ENCODE assay signal across 19 cellular contexts in genomic region chr7:132441935-132442334, GRCh38.
"Had no signal": no experiment of that assay in that cellular context is flagged by ENCODE, and none has a peak within 500 bp of the region (broad histone marks: within the 10 kb centered on the region; RNA-seq: fewer than 3 reads in every experiment).

No MANE protein-coding gene starts in this region.

- H3K27me3 ChIP-seq: neutrophil, ovary, right lobe of liver, thyroid gland had no signal

- DNase-seq: activated CD8-positive, alpha-beta memory T cell treated with anti-CD3 and anti-CD28 coated beads, Interleukin-2, amount 50 U/mL, for 48 hours; activated naive CD4-positive, alpha-beta T cell treated with Interleukin-2 at 50 U/mL for 16 hours; activated naive CD8-positive, alpha-beta T cell treated with anti-CD3 and anti-CD28 coated beads for 36 hours; activated T-cell treated with anti-CD3 and anti-CD28 coated beads, Interleukin-2, amount 50 U/mL, for 48 hours; amygdala; cortex of kidney; left lung; mammary epithelial cell; naive thymus-derived CD8-positive, alpha-beta T cell; ovary; right lobe of liver; stimulated activated CD4-positive, alpha-beta T cell treated with anti-CD3 and anti-CD28 coated beads, Interleukin-1b, Interleukin-23, amount 100 ng/mL, for 48 hours; substantia nigra; thyroid gland had no signal

- H3K4me1 ChIP-seq: left lung, right lobe of liver had no signal

- H3K9me3 ChIP-seq: left lung, neutrophil, ovary, right lobe of liver, thyroid gland had no signal

- H3K9me3 Mint-ChIP-seq: activated naive CD8-positive, alpha-beta T cell treated with anti-CD3 and anti-CD28 coated beads for 36 hours; mesothelial cell of epicardium; naive thymus-derived CD8-positive, alpha-beta T cell; stimulated activated naive CD8-positive, alpha-beta T cell treated with anti-CD3 and anti-CD28 coated beads, Interleukin-15, Interleukin-2, amounts not matched to agents 100 ng/mL and 50 ng/mL, for 24 hours had no signal

- H3K27ac ChIP-seq: epithelial cell of prostate, left lung, neutrophil, ovary, right lobe of liver, skin epidermis, thyroid gland had no signal

- H3K4me3 ChIP-seq: left lung, ovary, right lobe of liver, skin epidermis, thyroid gland had no signal

- H3K36me3 Mint-ChIP-seq: activated naive CD8-positive, alpha-beta T cell treated with anti-CD3 and anti-CD28 coated beads for 36 hours; mesothelial cell of epicardium; naive thymus-derived CD8-positive, alpha-beta T cell had no signal

- H3K27ac Mint-ChIP-seq: activated naive CD8-positive, alpha-beta T cell treated with anti-CD3 and anti-CD28 coated beads for 36 hours; mesothelial cell of epicardium; stimulated activated naive CD8-positive, alpha-beta T cell treated with anti-CD3 and anti-CD28 coated beads, Interleukin-15, Interleukin-2, amounts not matched to agents 100 ng/mL and 50 ng/mL, for 24 hours had no signal

- H3K36me3 ChIP-seq: left lung, neutrophil, ovary, right lobe of liver, thyroid gland had no signal

- H3K27me3 Mint-ChIP-seq: naive thymus-derived CD8-positive, alpha-beta T cell; stimulated activated naive CD8-positive, alpha-beta T cell treated with anti-CD3 and anti-CD28 coated beads, Interleukin-15, Interleukin-2, amounts not matched to agents 100 ng/mL and 50 ng/mL, for 24 hours had no signal

- ATAC-seq: left lung; naive thymus-derived CD8-positive, alpha-beta T cell had no signal

- H3K4me3 Mint-ChIP-seq: activated naive CD8-positive, alpha-beta T cell treated with anti-CD3 and anti-CD28 coated beads for 36 hours; mesothelial cell of epicardium; naive thymus-derived CD8-positive, alpha-beta T cell; stimulated activated naive CD8-positive, alpha-beta T cell treated with anti-CD3 and anti-CD28 coated beads, Interleukin-15, Interleukin-2, amounts not matched to agents 100 ng/mL and 50 ng/mL, for 24 hours had no signal
